19 cellular contexts compared by ENCODE assay signal in the genomic region with DNA sequence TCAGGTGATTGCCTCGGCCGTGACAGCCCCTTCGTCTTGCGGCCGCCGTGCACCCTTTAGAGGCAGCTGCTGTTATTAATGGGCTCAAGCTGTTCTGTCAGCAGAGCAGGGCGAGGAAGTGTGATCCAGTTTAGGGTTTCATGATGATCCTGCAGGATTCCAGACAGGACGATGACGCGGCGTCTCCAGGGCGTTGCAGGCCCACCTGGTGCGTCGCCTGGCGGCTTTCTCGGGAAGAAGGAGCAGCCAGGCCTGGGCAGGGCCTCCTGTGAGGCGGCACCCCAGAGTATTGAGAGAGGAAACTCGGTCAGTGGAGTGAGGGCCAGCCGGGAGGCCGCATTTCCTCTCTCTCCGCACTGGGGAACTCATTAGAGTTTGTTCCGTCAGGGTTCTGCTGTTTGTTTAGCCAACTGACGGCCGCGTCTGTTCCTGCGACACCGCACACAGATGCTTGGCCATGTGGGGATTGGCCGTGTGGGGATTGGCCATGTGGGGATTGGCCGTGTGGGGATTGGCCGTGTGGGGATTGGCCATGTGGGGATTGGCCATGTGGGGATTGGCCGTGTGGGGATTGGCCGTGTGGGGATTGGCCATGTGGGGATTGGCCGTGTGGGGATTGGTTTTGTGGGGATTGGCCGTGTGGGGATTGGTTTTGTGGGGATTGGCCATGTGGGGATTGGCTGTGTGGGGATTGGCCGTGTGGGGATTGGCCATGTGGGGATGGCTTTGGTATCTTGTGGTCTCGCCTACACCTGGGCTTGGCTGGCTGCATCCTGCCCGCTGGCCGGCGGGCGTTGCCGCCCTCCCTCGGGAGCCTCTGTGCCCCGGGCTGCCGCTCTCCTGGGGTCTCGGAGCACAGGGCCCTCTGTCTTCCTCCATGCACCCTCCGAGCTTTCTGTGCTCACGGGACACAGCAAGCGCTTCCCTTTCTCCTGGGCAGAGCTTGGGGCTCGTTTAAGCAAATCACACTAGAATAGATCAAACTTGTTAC.
DNase-seq lines count a peak whose midpoint lies in the region; FAIRE-seq and TF ChIP-seq lines count a peak whose summit lies in the region.
"Had no signal": no experiment of that assay in that cellular context is flagged by ENCODE, and none has a peak within 500 bp of the region (broad histone marks: within the 10 kb centered on the region; RNA-seq: fewer than 3 reads in every experiment).

No MANE protein-coding gene starts in this region.

- TF ChIP-seq POLR2A in testis (IDR thresholded peaks at IDR 0.05) = no peak

- no peaks in the 10 kb centered on the region for H3K36me3 ChIP-seq in testis (ENCODE audit: low read depth, missing control alignments)

- DNase-seq in NCI-H748 (lab: John Stamatoyannopoulos, UW; ENCODE audit: unreplicated experiment) = peak; percentile 5
- DNase-seq in NCI-H748 treated with DMSO at 0.1 percent for 48 hours (lab: John Stamatoyannopoulos, UW) = no peak
- peak; percentile 68 for DNase-seq in SK-N-DZ (ENCODE audit: low spot score)
- DNase-seq in iris pigment epithelial cell (ENCODE audit: low read depth) = peak; percentile 11
- peak; percentile 34 for DNase-seq in testis
- DNase-seq in activated gamma-delta T cell treated with Interleukin-2 at 50 U/mL for 16 hours = no peak
- no peak for DNase-seq in HuH-7.5 (ENCODE audit: low spot score)
- DNase-seq in D721Med (ENCODE audit: insufficient read length, low spot score) = no peak
- DNase-seq: activated CD4-positive, alpha-beta T cell treated with anti-CD3 and anti-CD28 coated beads, Interleukin-2, amount 50 U/mL, for 4 hours; activated naive CD8-positive, alpha-beta T cell treated with anti-CD3 and anti-CD28 coated beads, Interleukin-2, amount 50 U/mL, for 24 hours; effector memory CD8-positive, alpha-beta T cell; GOT3; mammary epithelial cell; NCI-H446 treated with DMSO at 0.1 percent for 48 hours; tibial artery had no signal

- H3K27ac ChIP-seq in testis = no peak overlapping the region
- H3K27ac ChIP-seq: SK-N-MC, skin epidermis, tibial artery had no signal

- WGBS in testis, 2 donors = 61 to 76% methylated on average over 32 to 49 of the region's 49 CpGs

- no peak for FAIRE-seq in D721Med (lab: Jason Lieb, UNC)
- FAIRE-seq: A204.1, TTC549 had no signal

- no peaks in the 10 kb centered on the region for H3K4me1 ChIP-seq in testis

- no peaks in the 10 kb centered on the region for H3K9me3 ChIP-seq in testis
- H3K9me3 ChIP-seq: tibial artery had no signal

- H3K4me3 ChIP-seq in testis = no peak overlapping the region
- H3K4me3 ChIP-seq: SK-N-MC, skin epidermis, tibial artery had no signal

- TF ChIP-seq CTCF in testis (IDR thresholded peaks at IDR 0.05) (no peak), D721Med (IDR thresholded peaks at IDR 0.05; ENCODE audit: insufficient read depth, missing control alignments) (no peak)

- intact Hi-C loops in testis (cut with DNase I; ENCODE audit: low total_unique reads) = no loop called here

- H3K27me3 ChIP-seq in testis = no peaks in the 10 kb centered on the region
- H3K27me3 ChIP-seq: tibial artery had no signal

Comparison
In these comparisons a context has a peak if more than half of its experiments do, and no peak if none do; other contexts are left out.
1. DNase-seq: peak in NCI-H748 (single experiment), SK-N-DZ (single experiment), iris pigment epithelial cell (single experiment) and testis (single experiment); none in NCI-H748 treated with DMSO at 0.1 percent for 48 hours (single experiment), activated gamma-delta T cell treated with Interleukin-2 at 50 U/mL for 16 hours (single experiment), HuH-7.5 (single experiment) and D721Med (single experiment).